In genomic region chr11:28833670-28834069, GRCh38 we compare ENCODE assay signal across 17 cellular contexts.
DNase-seq lines count a peak whose midpoint lies in the region; ATAC-seq, FAIRE-seq and TF ChIP-seq lines count a peak whose summit lies in the region.
"Had no signal": no experiment of that assay in that cellular context is flagged by ENCODE, and none has a peak within 500 bp of the region (broad histone marks: within the 10 kb centered on the region; RNA-seq: fewer than 3 reads in every experiment).

No MANE protein-coding gene starts in this region.

- no peaks in the 10 kb centered on the region for H3K36me3 ChIP-seq in brain microvascular endothelial cell (replicated peaks)
- H3K36me3 ChIP-seq: BLaER1 had no signal

- no peak for TF ChIP-seq CTCF in brain microvascular endothelial cell (IDR thresholded peaks at IDR 0.05; ENCODE audit: low read depth, low read length, missing control alignments)

- in situ Hi-C loops in ACHN (cut with HindIII; ENCODE audit: low pct_ligation_motif_present, low pct_unique_long_range_greater_than_20kb, low sequenced_read_pairs) = no loop called here
- in situ Hi-C loops in brain microvascular endothelial cell (cut with HindIII; ENCODE audit: low pct_ligation_motif_present, low sequenced_read_pairs) = no loop called here

- peak; percentile 94 for DNase-seq in ACHN
- DNase-seq in HTR-8/SVneo (ENCODE audit: insufficient read length, low spot score) = peak; percentile 17
- DNase-seq in brain microvascular endothelial cell = peak; percentile 97
- DNase-seq in iris pigment epithelial cell (ENCODE audit: low read depth) = peak; percentile 99
- DNase-seq in NCI-H2171 (lab: John Stamatoyannopoulos, UW) = no peak
- no peak for DNase-seq in NCI-H1417 (lab: John Stamatoyannopoulos, UW)
- DNase-seq: activated CD4-positive, alpha-beta T cell treated with anti-CD3 and anti-CD28 coated beads for 48 hours; activated naive CD4-positive, alpha-beta T cell treated with anti-CD3 and anti-CD28 coated beads, Interleukin-2, amount 10 ng/mL, durations not matched to agents 7 days and 5 days; occipital lobe; stimulated activated CD4-positive, alpha-beta T cell treated with anti-CD3 and anti-CD28 coated beads, Interleukin-4, amount 100 ng/mL, for 4 hours; substantia nigra had no signal

- no peaks in the 10 kb centered on the region for H3K27me3 ChIP-seq in brain microvascular endothelial cell (replicated peaks)
- H3K27me3 ChIP-seq: BLaER1 had no signal

- H3K4me3 ChIP-seq in brain microvascular endothelial cell (ENCODE audit: low read depth, low read length) = no peak overlapping the region
- H3K4me3 ChIP-seq: BLaER1 had no signal

- peak; percentile 94 for FAIRE-seq in HTR-8/SVneo (lab: Jason Lieb, UNC)
- FAIRE-seq: HepG2, islet of Langerhans had no signal

- H3K27ac ChIP-seq in brain microvascular endothelial cell = peak overlapping the region; percentile 97
- H3K27ac ChIP-seq: BLaER1 had no signal

- no peak for ATAC-seq in GM18517 (IDR thresholded peaks at IDR 0.05; ENCODE audit: unreplicated experiment)
- no peak for ATAC-seq in activated CD4-positive, CD25-positive, alpha-beta regulatory T cell treated with anti-CD3 and anti-CD28 coated beads, Interleukin-2, amount 50 U/mL, for 24 hours
- ATAC-seq: HepG2, Right ventricle myocardium inferior had no signal

Comparison
In these comparisons a context has a peak if more than half of its experiments do, and no peak if none do; other contexts are left out.
1. DNase-seq: peak in ACHN (single experiment), HTR-8/SVneo (single experiment), brain microvascular endothelial cell (single experiment) and iris pigment epithelial cell (single experiment); none in NCI-H2171 (single experiment) and NCI-H1417 (0 of 3).